8 cellular contexts compared by ENCODE assay signal in genomic region chr12:67650528-67651379, GRCh38. TPM values are rescaled to one million over a fixed set of nuclear protein-coding genes. Genes with fewer than 3 reads are reported as not detected.
DNase-seq lines count a peak whose midpoint lies in the region; ATAC-seq, FAIRE-seq and TF ChIP-seq lines count a peak whose summit lies in the region.

No MANE protein-coding gene starts in this region.

- no peak for TF ChIP-seq CTCF in right atrium auricular region (IDR thresholded peaks at IDR 0.05)
- TF ChIP-seq CTCF in smooth muscle cell (IDR thresholded peaks at IDR 0.05; ENCODE audit: borderline replicate concordance, insufficient read depth, poor library complexity, severe bottlenecking) = no peak

- H3K9me3 ChIP-seq in right atrium auricular region (no peaks in the 10 kb centered on the region), smooth muscle cell (replicated peaks; ENCODE audit: low read depth) (no peaks in the 10 kb centered on the region)

- peak overlapping the region; percentile 97 for H3K4me3 Mint-ChIP-seq in activated T-cell treated with anti-CD3 and anti-CD28 coated beads, Interleukin-2, amount 50 U/mL, for 4 hours

- H2AFZ ChIP-seq in smooth muscle cell (ENCODE audit: low read depth) = no peak overlapping the region

- H3K27me3 ChIP-seq in right atrium auricular region (no peaks in the 10 kb centered on the region), smooth muscle cell (ENCODE audit: low read depth) (no peaks in the 10 kb centered on the region)

- peaks cover 63% of the 10 kb centered on the region for H3K4me1 Mint-ChIP-seq in activated T-cell treated with anti-CD3 and anti-CD28 coated beads, Interleukin-2, amount 50 U/mL, for 4 hours (ENCODE audit: low read depth)

- H3K4me2 ChIP-seq in smooth muscle cell = peak overlapping the region; percentile 92

- peak; percentile 5 to 9 for ATAC-seq in activated T-cell treated with anti-CD3 and anti-CD28 coated beads, Interleukin-2, amount 50 U/mL, for 4 hours

- no peaks in the 10 kb centered on the region for H3K27me3 Mint-ChIP-seq in activated T-cell treated with anti-CD3 and anti-CD28 coated beads, Interleukin-2, amount 50 U/mL, for 4 hours (ENCODE audit: low read depth)

- TF ChIP-seq POLR2A in H54 (IDR thresholded peaks at IDR 0.05; ENCODE audit: low read depth, low read length) = no peak

- peaks cover 21% of the 10 kb centered on the region for H3K36me3 ChIP-seq in right atrium auricular region
- H3K36me3 ChIP-seq in smooth muscle cell (ENCODE audit: low read depth) = no peaks in the 10 kb centered on the region

- peaks cover 60% of the 10 kb centered on the region for H4K20me1 ChIP-seq in smooth muscle cell (ENCODE audit: low read depth)

- H3K79me2 ChIP-seq in smooth muscle cell (ENCODE audit: low read depth) = peaks cover 72% of the 10 kb centered on the region

- peak; percentile 13 for DNase-seq in Ammon's horn (ENCODE audit: low spot score)
- peak; percentile 23 for DNase-seq in H54 (ENCODE audit: insufficient read length, low spot score)
- no peak for DNase-seq in activated T-cell treated with anti-CD3 and anti-CD28 coated beads, Interleukin-2, amount 50 U/mL, for 4 hours
- DNase-seq in right atrium auricular region (ENCODE audit: low spot score) = no peak
- no peak for DNase-seq in smooth muscle cell (lab: John Stamatoyannopoulos, UW; ENCODE audit: unreplicated experiment)
- no peak for DNase-seq in NK-92 (lab: John Stamatoyannopoulos, UW; ENCODE audit: unreplicated experiment)
- no peak for DNase-seq in cerebellar nuclear complex (lab: John Stamatoyannopoulos, UW)
- no peak for DNase-seq in GDM1 (lab: John Stamatoyannopoulos, UW)

- WGBS in smooth muscle cell (ENCODE audit: low lambda C conversion rate) = 8% methylated on average over 6 of the region's 6 CpGs

- H3K27ac ChIP-seq in right atrium auricular region (peak overlapping the region; percentile 95 to 99), smooth muscle cell (ENCODE audit: low read depth) (peak overlapping the region; percentile 96)

- peaks cover 23% of the 10 kb centered on the region for H3F3A ChIP-seq in smooth muscle cell (ENCODE audit: low read depth)

- H3K36me3 Mint-ChIP-seq in activated T-cell treated with anti-CD3 and anti-CD28 coated beads, Interleukin-2, amount 50 U/mL, for 4 hours (ENCODE audit: insufficient read depth) = peaks cover 20% of the 10 kb centered on the region

- FAIRE-seq in H54 (lab: Jason Lieb, UNC) = no peak

- peaks cover 0 to 62% of the 10 kb centered on the region in 2 donors for H3K4me1 ChIP-seq in right atrium auricular region
- peaks cover 20% of the 10 kb centered on the region for H3K4me1 ChIP-seq in smooth muscle cell (ENCODE audit: low read depth)

- H3K9me3 Mint-ChIP-seq in activated T-cell treated with anti-CD3 and anti-CD28 coated beads, Interleukin-2, amount 50 U/mL, for 4 hours = no peaks in the 10 kb centered on the region

- H3K9ac ChIP-seq in smooth muscle cell (ENCODE audit: low read depth) = peak overlapping the region; percentile 94

- H3K4me3 ChIP-seq in right atrium auricular region (peak overlapping the region; percentile 95 to 97), smooth muscle cell (peak overlapping the region; percentile 94)

RNA-seq across cellular contexts. Expression of gene DYRK2, which starts 2.2 kb away (rescaled TPM):
- total RNA-seq in activated T-cell treated with anti-CD3 and anti-CD28 coated beads, Interleukin-2, amount 50 U/mL, for 4 hours = 10 to 100 TPM; 37.6 to 46.5 (median 40.3) TPM
- total RNA-seq in right atrium auricular region (10 to 100 TPM; 55.1 to 86.6 TPM), smooth muscle cell (44.0 and 65.3 TPM in 2 replicates)
- polyA plus RNA-seq in smooth muscle cell = 41.6 and 64.1 TPM in 2 replicates

Comparison
In these comparisons a context has a peak if more than half of its experiments do, and no peak if none do; other contexts are left out.
1. DNase-seq: peak in Ammon's horn (single experiment) and H54 (single experiment); none in activated T-cell treated with anti-CD3 and anti-CD28 coated beads, Interleukin-2, amount 50 U/mL, for 4 hours (single experiment), right atrium auricular region (single experiment), smooth muscle cell (single experiment), NK-92 (single experiment), cerebellar nuclear complex (0 of 2) and GDM1 (single experiment).